Comparison of ENCODE assay signal across 8 cellular contexts in the genomic region with DNA sequence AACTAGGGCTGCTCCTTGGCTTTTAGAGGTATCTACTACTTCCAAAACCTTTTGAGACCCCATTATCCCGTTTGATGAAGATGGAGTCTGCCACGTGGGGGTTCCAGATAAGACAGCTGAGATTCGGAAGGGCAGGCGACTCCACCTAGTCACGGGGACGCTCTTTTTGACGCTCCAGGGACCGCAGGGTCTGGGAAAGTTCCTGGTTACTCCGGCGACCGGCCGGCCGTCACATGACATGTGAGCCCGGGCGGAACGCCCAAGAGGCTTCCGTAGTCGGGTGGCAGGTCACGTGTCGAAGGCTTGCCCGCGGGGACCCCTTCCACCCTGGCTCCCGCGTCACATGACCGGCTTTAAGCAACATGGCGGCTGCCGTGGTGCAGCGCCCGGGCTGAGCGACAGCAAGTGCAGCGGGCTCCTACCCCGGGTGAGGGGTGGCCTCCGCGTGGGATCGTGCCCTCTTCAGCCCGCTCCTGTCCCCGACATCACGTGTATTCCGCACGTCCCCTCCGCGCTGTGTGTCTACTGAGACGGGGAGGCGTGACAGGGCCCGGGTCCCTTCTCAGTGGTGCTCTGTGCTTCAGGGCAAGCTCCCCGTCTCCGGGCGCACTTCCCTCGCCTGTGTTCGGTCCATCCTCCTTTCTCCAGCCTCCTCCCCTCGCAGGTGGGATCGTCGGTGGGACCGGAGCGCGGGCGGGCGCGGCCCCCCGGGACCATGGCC. TPM values are rescaled to one million over a fixed set of nuclear protein-coding genes. Genes with fewer than 3 reads are reported as not detected.
A peak's percentile ranks its signal among the peaks of the same experiment; 100 is the strongest.
DNase-seq lines count a peak whose midpoint lies in the region; ATAC-seq and TF ChIP-seq lines count a peak whose summit lies in the region.

TSS of gene SPNS1 (plus strand) at position 342 of the 721 bp plus-strand sequence. CDS start at position 716, 374 bp downstream.

- DNase-seq in DMS114 treated with DMSO at 0.1 percent for 48 hours (lab: John Stamatoyannopoulos, UW; ENCODE audit: unreplicated experiment): peak; percentile 87
- peak; percentile 76 for DNase-seq in KG1 (lab: John Stamatoyannopoulos, UW)
- peak; percentile 92 for DNase-seq in Panc1 (ENCODE audit: low read depth, low spot score)
- peak; percentile 88 for DNase-seq in activated T-cell treated with anti-CD3 and anti-CD28 coated beads, Interleukin-2, amount 50 U/mL, for 4 hours
- DNase-seq in stimulated activated CD8-positive, alpha-beta memory T cell treated with anti-CD3 and anti-CD28 coated beads, Interleukin-7, amount 100 ng/mL, for 24 hours (ENCODE audit: low read depth): peak; percentile 88

- H3K9ac ChIP-seq in muscle layer of colon (ENCODE audit: low read length): peak within 1 kb of the TSS; percentile 80

- H3K9me3 ChIP-seq in Panc1 (ENCODE audit: control insufficient read depth, insufficient read depth, low read depth, low read length) (no peaks in the 10 kb centered on the region), muscle layer of colon (ENCODE audit: low read length) (no peaks in the 10 kb centered on the region)

- intact Hi-C loops in Panc1 (cut with micrococcal nuclease; ENCODE audit: unreplicated experiment): no loop called here

- H3K27ac ChIP-seq in Panc1 (ENCODE audit: low read length): peak within 1 kb of the TSS; percentile 97
- peak within 1 kb of the TSS; percentile 83 for H3K27ac ChIP-seq in muscle layer of colon (ENCODE audit: low read depth, low read length)

- H3K4me1 Mint-ChIP-seq in activated T-cell treated with anti-CD3 and anti-CD28 coated beads, Interleukin-2, amount 50 U/mL, for 4 hours (ENCODE audit: low read depth): peaks cover 28% of the 10 kb centered on the region

- no peak for TF ChIP-seq CTCF in Panc1 (IDR thresholded peaks at IDR 0.05)

- H3K4me3 Mint-ChIP-seq in activated T-cell treated with anti-CD3 and anti-CD28 coated beads, Interleukin-2, amount 50 U/mL, for 4 hours: peak within 1 kb of the TSS; percentile 97

- no peaks in the 10 kb centered on the region; the same call in 1 of the 2 replicates for H3K36me3 ChIP-seq in Panc1 (ENCODE audit: control insufficient read depth, insufficient read depth, low read length)
- H3K36me3 ChIP-seq in muscle layer of colon (ENCODE audit: insufficient read depth, low read length): peaks cover 16% of the 10 kb centered on the region

- peaks cover 13% of the 10 kb centered on the region for H3K36me3 Mint-ChIP-seq in activated T-cell treated with anti-CD3 and anti-CD28 coated beads, Interleukin-2, amount 50 U/mL, for 4 hours (ENCODE audit: insufficient read depth)

- H3K27me3 Mint-ChIP-seq in activated T-cell treated with anti-CD3 and anti-CD28 coated beads, Interleukin-2, amount 50 U/mL, for 4 hours (ENCODE audit: low read depth): no peaks in the 10 kb centered on the region

- peak; percentile 65 for ATAC-seq in GM21717 (IDR thresholded peaks at IDR 0.05; ENCODE audit: unreplicated experiment)
- peak; percentile 94 for ATAC-seq in Panc1
- ATAC-seq in activated T-cell treated with anti-CD3 and anti-CD28 coated beads, Interleukin-2, amount 50 U/mL, for 4 hours: peak; percentile 93 to 95
- peak; percentile 91 for ATAC-seq in esophagus mucosa

- H3K27me3 ChIP-seq in Panc1 (ENCODE audit: control insufficient read depth, insufficient read depth, low read length) (no peaks in the 10 kb centered on the region), muscle layer of colon (ENCODE audit: control insufficient read depth in 1 of 2, insufficient read depth in 2 of 2, low read length in 2 of 2) (no peaks in the 10 kb centered on the region)

- no peaks in the 10 kb centered on the region for H3K9me3 Mint-ChIP-seq in activated T-cell treated with anti-CD3 and anti-CD28 coated beads, Interleukin-2, amount 50 U/mL, for 4 hours

- H3K4me3 ChIP-seq in Panc1 (ENCODE audit: low read depth in 2 of 2, low read length in 2 of 2) (peak within 1 kb of the TSS; percentile 95 to 96), muscle layer of colon (ENCODE audit: low read depth in 1 of 2, low read length in 2 of 2) (peak within 1 kb of the TSS; percentile 92 to 97)

- BruUV-seq in Panc1 (replicated peaks; lab: Mats Ljungman, UMichigan): no TSS peak

- POLR2A ChIA-PET in Panc1 (lab: Charles Lee): no interaction called here

- CTCF ChIA-PET in Panc1 (lab: Charles Lee): no interaction called here

- peaks cover 7% of the 10 kb centered on the region for H3K4me1 ChIP-seq in Panc1 (ENCODE audit: control insufficient read depth, insufficient read depth, low read length)
- H3K4me1 ChIP-seq in muscle layer of colon (ENCODE audit: insufficient read depth, low read length): peaks cover 15% of the 10 kb centered on the region

- in situ Hi-C loops in Panc1 (cut with HindIII; ENCODE audit: low pct_unique_long_range_greater_than_20kb, low sequenced_read_pairs): no loop called here

RNA-seq across cellular contexts. Expression of gene SPNS1, which starts in this region (rescaled TPM):
- total RNA-seq in Panc1 (2021; ENCODE audit: unreplicated experiment) (79.1 TPM), esophagus mucosa (22.5 TPM)
- 84.3 TPM for polyA plus RNA-seq in Panc1 (2012; ENCODE audit: insufficient read length)
- 10 to 100 TPM; 33.5 to 42.7 (median 36.5) TPM for total RNA-seq in activated T-cell treated with anti-CD3 and anti-CD28 coated beads, Interleukin-2, amount 50 U/mL, for 4 hours

Comparison
In these comparisons a context has a peak if more than half of its experiments do, and no peak if none do; other contexts are left out.
1. Peak in every context shown above with its lines: DNase-seq, ATAC-seq, H3K4me3 ChIP-seq and H3K27ac ChIP-seq.